ENCODE assay signal across 8 cellular contexts in genomic region chr1:232952514-232953175, GRCh38. TPM values are rescaled to one million over a fixed set of nuclear protein-coding genes. Genes with fewer than 3 reads are reported as not detected.
DNase-seq lines count a peak whose midpoint lies in the region; ATAC-seq, FAIRE-seq and TF ChIP-seq lines count a peak whose summit lies in the region.

No MANE protein-coding gene starts in this region.

- H3K9ac ChIP-seq in GM12878 (ENCODE audit: control insufficient read depth, insufficient read depth, low read length) (0 out of 2 replicates have a peak overlapping the region, but pooled peaks have one; percentile 2), kidney (ENCODE audit: low read length in 2 of 2) (no peak overlapping the region)

- in situ Hi-C loops in Panc1 (cut with HindIII; ENCODE audit: low pct_unique_long_range_greater_than_20kb, low sequenced_read_pairs) (no loop called here), GM12878 (cut with MboI) (no loop called here)

- H3K27ac ChIP-seq in HL-60 (replicated peaks) (no peak overlapping the region), Panc1 (ENCODE audit: low read length) (no peak overlapping the region), GM12878 (ENCODE audit: control insufficient read depth, insufficient read depth) (peak overlapping the region; percentile 59), kidney (ENCODE audit: low read depth in 2 of 2, low read length in 2 of 2) (no peak overlapping the region), suprapubic skin (no peak overlapping the region)

- FAIRE-seq in GM12878 (lab: Jason Lieb, UNC) (no peak), kidney (lab: Jason Lieb, UNC) (no peak)

- DNase-seq in NCI-H748 (lab: John Stamatoyannopoulos, UW; ENCODE audit: unreplicated experiment) (peak; percentile 51), NCI-H748 treated with DMSO at 0.1 percent for 48 hours (lab: John Stamatoyannopoulos, UW) (no peak), HL-60 (ENCODE audit: low read depth in 1 of 2, low spot score in 1 of 2) (peak; percentile 37 to 65), Panc1 (ENCODE audit: low read depth, low spot score) (peak; percentile 53), GM12878 (ENCODE audit: low read depth, low spot score) (peak; percentile 28), kidney (no peak), suprapubic skin (ENCODE audit: low spot score in 2 of 2) (no peak)

- no peak for TF ChIP-seq EP300 in GM12878 (IDR thresholded peaks at IDR 0.05; ENCODE audit: borderline replicate concordance in 1 of 2, control insufficient read depth in 1 of 2, low read depth in 2 of 2, low read length in 2 of 2)
- no peak for TF ChIP-seq EP300 in suprapubic skin (IDR thresholded peaks at IDR 0.05)

- peak; percentile 89 for TF ChIP-seq CTCF in HL-60 (IDR thresholded peaks at IDR 0.05; ENCODE audit: insufficient read depth, low read length)
- peak; percentile 82 for TF ChIP-seq CTCF in Panc1 (IDR thresholded peaks at IDR 0.05)
- peak; percentile 65 to 87 (median 78) for TF ChIP-seq CTCF in GM12878 (IDR thresholded peaks at IDR 0.05 in 2 of 3, conservative IDR thresholded peaks at IDR 0.05 in 1 of 3; ENCODE audit: control insufficient read depth in 2 of 3, extremely low read depth in 1 of 3, insufficient read depth in 1 of 3, low read depth in 3 of 3, low read length in 3 of 3)
- peak; percentile 38 for TF ChIP-seq CTCF in kidney (IDR thresholded peaks at IDR 0.05; ENCODE audit: borderline replicate concordance, extremely low read depth, insufficient read depth)
- peak; percentile 39 to 74 for TF ChIP-seq CTCF in suprapubic skin (IDR thresholded peaks at IDR 0.05)

- H3K9me3 ChIP-seq in Panc1 (ENCODE audit: control insufficient read depth, insufficient read depth, low read depth, low read length), result 0 out of 2 replicates have a peak, but pooled peaks cover 3% of the 10 kb centered on the region
- peaks cover under 1% of the 10 kb centered on the region; the same call in 2 of the 3 replicates for H3K9me3 ChIP-seq in GM12878 (replicated peaks; ENCODE audit: control insufficient read depth, insufficient read depth, low read length)
- H3K9me3 ChIP-seq in kidney (ENCODE audit: control insufficient read depth in 1 of 2, low read length in 2 of 2), result no peaks in the 10 kb centered on the region
- no peaks in the 10 kb centered on the region for H3K9me3 ChIP-seq in suprapubic skin

- no peak for TF ChIP-seq POLR2A in GM12878 (IDR thresholded peaks at IDR 0.05; ENCODE audit: low read depth, low read length)
- TF ChIP-seq POLR2A in suprapubic skin (IDR thresholded peaks at IDR 0.05), result no peak

- 100% methylated on average over 1 of the region's 1 CpG for WGBS in GM12878 (ENCODE audit: insufficient coverage, insufficient replicate concordance, low lambda C conversion rate, missing lambda C conversion rate)
- whole genome bisulfite sequencing in suprapubic skin, result 44% methylated on average over 1 of the region's 1 CpG

- H4K20me1 ChIP-seq in GM12878 (ENCODE audit: control insufficient read depth, insufficient read depth), result no peaks in the 10 kb centered on the region

- H3K79me2 ChIP-seq in GM12878 (ENCODE audit: control insufficient read depth, insufficient read depth, low read length), result peaks cover 14% of the 10 kb centered on the region

- CTCF ChIA-PET in Panc1 (lab: Charles Lee) (interaction anchor here (0.7 to 0.9 kb wide), 2 partner anchors 73 to 230 kb away, joined by 3 to 7 read pairs; no protein-coding TSS in a partner anchor), GM12878 (lab: Yijun Ruan, JAX) (interaction anchor here (0.6 to 2.8 kb wide), 8 partner anchors 9 to 396 kb away, joined by 3 to 20 read pairs (median 4); partner anchors contain the start of gene PCNX2)

- H3K27me3 ChIP-seq in HL-60 (ENCODE audit: insufficient read depth, poor library complexity, severe bottlenecking), result no peaks in the 10 kb centered on the region
- H3K27me3 ChIP-seq in Panc1 (ENCODE audit: control insufficient read depth, insufficient read depth, low read length), result no peaks in the 10 kb centered on the region
- no peaks in the 10 kb centered on the region for H3K27me3 ChIP-seq in GM12878 (replicated peaks in 1 of 2; ENCODE audit: control insufficient read depth in 2 of 2, insufficient read depth in 2 of 2, low read length in 1 of 2)
- H3K27me3 ChIP-seq in suprapubic skin, result no peaks in the 10 kb centered on the region

- intact Hi-C loops in Panc1 (cut with micrococcal nuclease; ENCODE audit: unreplicated experiment) (no loop called here), GM12878 (cut with micrococcal nuclease; ENCODE audit: unreplicated experiment) (loop anchor here (5.0 to 10.0 kb wide), 2 partner anchors 145 to 318 kb away; partner anchors contain the start of genes MAP10 and SIPA1L2), kidney (cut with DNase I) (no loop called here)

- RAD21 ChIA-PET in GM12878 (lab: Charles Lee; ENCODE audit: unreplicated experiment), result interaction anchor here (1.0 to 1.2 kb wide), 2 partner anchors 11 to 13 kb away, joined by 3 read pairs; no protein-coding TSS in a partner anchor

- peak; percentile 61 for TF ChIP-seq RAD21 in GM12878 (IDR thresholded peaks at IDR 0.05; ENCODE audit: insufficient read depth, low read depth, low read length)

- no peak overlapping the region for H3K4me3 ChIP-seq in HL-60 (replicated peaks; ENCODE audit: insufficient read depth, low read length)
- no peak overlapping the region for H3K4me3 ChIP-seq in Panc1 (ENCODE audit: low read depth in 2 of 2, low read length in 2 of 2)
- peak overlapping the region; percentile 26; the same call in 1 of the 2 replicates for H3K4me3 ChIP-seq in GM12878
- no peak overlapping the region for H3K4me3 ChIP-seq in kidney (ENCODE audit: low read length in 2 of 2)
- H3K4me3 ChIP-seq in suprapubic skin, result no peak overlapping the region

- H3K4me1 ChIP-seq in Panc1 (ENCODE audit: control insufficient read depth, insufficient read depth, low read length) (peaks cover 13% of the 10 kb centered on the region), GM12878 (ENCODE audit: control insufficient read depth, insufficient read depth, low read length) (peaks cover 7% of the 10 kb centered on the region), kidney (ENCODE audit: control insufficient read depth in 1 of 2, insufficient read depth in 1 of 2, low read depth in 1 of 2, low read length in 2 of 2) (peaks cover 0 to 10% of the 10 kb centered on the region in 2 donors), suprapubic skin (peaks cover 28% of the 10 kb centered on the region)

- no peak overlapping the region for H2AFZ ChIP-seq in GM12878 (ENCODE audit: control insufficient read depth, low read depth, low read length)

- BruUV-seq in Panc1 (replicated peaks; lab: Mats Ljungman, UMichigan) (no TSS peak), GM12878 (replicated peaks; lab: Mats Ljungman, UMichigan) (no TSS peak)

- POLR2A ChIA-PET in Panc1 (lab: Charles Lee), result no interaction called here
- POLR2A ChIA-PET in GM12878 (lab: Charles Lee), result interaction anchor here (1.2 to 1.5 kb wide), 2 partner anchors 10 to 16 kb away, joined by 3 read pairs; no protein-coding TSS in a partner anchor

- ATAC-seq in GM21515 (IDR thresholded peaks at IDR 0.05; ENCODE audit: unreplicated experiment), result peak; percentile 47
- ATAC-seq in Panc1, result peak; percentile 75
- peak; percentile 73 for ATAC-seq in GM12878

- H3K4me2 ChIP-seq in GM12878 (ENCODE audit: control insufficient read depth, insufficient read depth), result peak overlapping the region; percentile 28

- H3K36me3 ChIP-seq in Panc1 (ENCODE audit: control insufficient read depth, insufficient read depth, low read length) (peaks cover 5% of the 10 kb centered on the region), GM12878 (ENCODE audit: control insufficient read depth in 2 of 2, insufficient read depth in 2 of 2, low read length in 1 of 2) (peaks cover 0 to 10% of the 10 kb centered on the region in 2 experiments; a peak in 2 of 4 replicates), kidney (ENCODE audit: control insufficient read depth in 1 of 2, insufficient read depth in 2 of 2, low read length in 2 of 2) (peaks cover under 1 to 2% of the 10 kb centered on the region in 2 donors), suprapubic skin (peaks cover 2% of the 10 kb centered on the region)

- SMC1A ChIA-PET in GM12878 (lab: Charles Lee; ENCODE audit: uncharacterized antibody, unreplicated experiment), result interaction anchor here (0.6 to 2.2 kb wide), 3 partner anchors 9 to 145 kb away, joined by 3 to 6 read pairs (median 3); no protein-coding TSS in a partner anchor

TF ChIP-seq in GM12878, 131 proteins besides CTCF, POLR2A, EP300 and RAD21 (continues in another document):
- no peak for TF ChIP-seq ZSCAN29 (IDR thresholded peaks at IDR 0.05)
- TF ChIP-seq RBBP5 (conservative IDR thresholded peaks at IDR 0.05), result no peak
- TF ChIP-seq ZBED1 (IDR thresholded peaks at IDR 0.05; ENCODE audit: borderline replicate concordance), result no peak

RNA-seq across cellular contexts. Expression of gene NTPCR, which starts 2.2 kb away (rescaled TPM):
- total RNA-seq in Panc1 (2021; ENCODE audit: unreplicated experiment) (46.8 TPM), GM12878 (2014; rRNA removed) (25.4 and 36.3 TPM in 2 replicates), GM12878 (2014; rRNA removed; fragmentation: Illumina TruSeq; extraction: Trizol) (30.6 and 31.5 TPM in 2 replicates), GM12878 (2021) (48.3 and 50.2 TPM in 2 replicates), kidney (40.2 TPM), suprapubic skin (10 to 100 TPM; 18.6 to 35.9 (median 28.4) TPM)
- 60.9 TPM for polyA plus RNA-seq in Panc1 (2012; ENCODE audit: insufficient read length)
- 49.6 and 50.4 TPM in 2 replicates for total RNA-seq in GM12878 (2013; cell fraction: nucleolus; rRNA removed)
- polyA plus RNA-seq in GM12878 (2011; ENCODE audit: low read depth), result 24.9 TPM
- polyA plus RNA-seq in GM12878 (2011; rRNA removed) (64.8 and 74.6 TPM in 2 replicates), GM12878 (2014; fragmentation: Illumina TruSeq; extraction: Trizol) (46.8 and 50.6 TPM in 2 replicates), GM12878 (2014; fragmentation: Nextera tagmentation; extraction: Ambion mirVana) (10 to 100 TPM; 77.4 to 84.4 TPM), GM12878 (2014; rRNA removed) (29.6 and 31.2 TPM in 2 replicates), GM12878 (2016; fragmentation: Nextera tagmentation; extraction: Ambion mirVana) (100 to 1,000 TPM; 102 to 109 TPM), kidney (ENCODE audit: insufficient read depth, low read depth, low replicate concordance) (95.7 TPM)
- 31.9 and 37.5 TPM in 2 replicates for polyA plus RNA-seq in GM12878 (2011; cell fraction: cytosol; rRNA removed)
- 34.9 and 48.4 TPM in 2 replicates for polyA plus RNA-seq in GM12878 (2011; cell fraction: nucleus; rRNA removed)
- 36.6 and 47.7 TPM in 2 replicates for polyA plus RNA-seq in GM12878 (2012)
- 26.6 and 28.2 TPM in 2 replicates for polyA minus RNA-seq in GM12878 (2011; rRNA and poly(A)+ RNA removed)
- 13.4 and 19.0 TPM in 2 replicates for polyA minus RNA-seq in GM12878 (2011; cell fraction: cytosol; rRNA and poly(A)+ RNA removed)
- 27.7 and 40.9 TPM in 2 replicates for polyA minus RNA-seq in GM12878 (2011; cell fraction: nucleus; rRNA and poly(A)+ RNA removed)

Comparison
In these comparisons a context has a peak if more than half of its experiments do, and no peak if none do; other contexts are left out.
1. DNase-seq: peak in NCI-H748 (single experiment), HL-60 (2 of 2), Panc1 (single experiment) and GM12878 (single experiment); none in NCI-H748 treated with DMSO at 0.1 percent for 48 hours (single experiment), kidney (single experiment) and suprapubic skin (0 of 2).
2. CTCF ChIP-seq: peak in every context shown above with its lines; median percentile 89 in HL-60; 82 in Panc1; 78 in GM12878; 56 in suprapubic skin; 38 in kidney.
3. Peak in every context shown above with its lines, with median percentiles within 50 percentile points of each other: ATAC-seq.